ENCODE assay signal across 18 cellular contexts in the genomic region with DNA sequence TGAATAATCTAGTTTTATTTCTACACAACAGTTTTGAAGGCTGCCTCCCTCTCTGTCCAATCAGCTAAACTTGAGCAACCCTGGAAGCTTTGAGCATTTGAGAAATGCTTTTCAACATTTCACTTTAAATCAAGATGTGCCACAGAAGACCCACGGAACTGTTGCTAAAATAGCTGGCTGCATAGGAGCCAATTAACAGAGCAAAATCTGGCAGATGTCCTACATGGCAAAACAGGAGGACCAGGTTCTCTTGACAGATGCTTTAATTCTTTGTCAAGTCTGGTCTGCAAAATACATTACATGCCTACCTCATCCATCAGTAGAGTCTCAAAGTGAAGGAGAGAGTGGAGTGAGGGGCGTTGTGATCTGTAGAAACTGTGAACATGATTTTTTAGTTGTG.
A peak's percentile ranks its signal among the peaks of the same experiment; 100 is the strongest.
DNase-seq lines count a peak whose midpoint lies in the region; ATAC-seq, FAIRE-seq and TF ChIP-seq lines count a peak whose summit lies in the region.
"Had no signal": no experiment of that assay in that cellular context is flagged by ENCODE, and none has a peak within 500 bp of the region (broad histone marks: within the 10 kb centered on the region; RNA-seq: fewer than 3 reads in every experiment).

No MANE protein-coding gene starts in this region.

- TF ChIP-seq CTCF in A549 (IDR thresholded peaks at IDR 0.05), result no peak
- TF ChIP-seq CTCF in HCT116 (IDR thresholded peaks at IDR 0.05 in 2 of 3, conservative IDR thresholded peaks at IDR 0.05 in 1 of 3; ENCODE audit: borderline replicate concordance in 1 of 3, insufficient read depth in 1 of 3, low read depth in 2 of 3, low read length in 2 of 3), result no peak

- no peaks in the 10 kb centered on the region for H4K20me1 ChIP-seq in HCT116 (ENCODE audit: insufficient read depth)

- POLR2A ChIA-PET in A549 (lab: Yijun Ruan, JAX) (interaction anchor here (0.7 to 1.5 kb wide), 3 partner anchors 28 to 186 kb away, joined by 4 to 6 read pairs (median 4); a partner anchor contains a TSS), HCT116 (lab: Charles Lee) (interaction anchor here (0.9 to 1.9 kb wide), 2 partner anchors 14 to 36 kb away, joined by 3 to 16 read pairs; no protein-coding TSS in a partner anchor)

- CTCF ChIA-PET in A549 (lab: Yijun Ruan, JAX), result interaction anchor here (2.4 kb wide), 1 partner anchor 87 kb away, joined by 7 read pairs; no protein-coding TSS in a partner anchor
- CTCF ChIA-PET in HCT116 (lab: Charles Lee), result interaction anchor here (1.5 kb wide), 1 partner anchor 28 kb away, joined by 5 read pairs; no protein-coding TSS in a partner anchor

- no peak overlapping the region for H3K4me3 ChIP-seq in A549
- H3K4me3 ChIP-seq in HCT116 (replicated peaks in 1 of 2; ENCODE audit: low read depth in 1 of 2, low read length in 2 of 2), result peak overlapping the region in 1 of 2 experiments; percentile 50; a peak in 2 of 4 replicates
- H3K4me3 ChIP-seq: Peyer's patch had no signal

- H3K4me2 ChIP-seq in A549 (peak overlapping the region; percentile 67), HCT116 (ENCODE audit: low read length) (peak overlapping the region; percentile 78)

- no peaks in the 10 kb centered on the region for H3K79me2 ChIP-seq in HCT116 (ENCODE audit: insufficient read depth, low read length)

- no peak for TF ChIP-seq EP300 in A549 (IDR thresholded peaks at IDR 0.05)

- ATAC-seq in A549 (no peak), HCT116 (no peak)

- TF ChIP-seq RAD21 in A549 (conservative IDR thresholded peaks at IDR 0.05 in 1 of 2, IDR thresholded peaks at IDR 0.05 in 1 of 2), result no peak
- no peak for TF ChIP-seq RAD21 in HCT116 (IDR thresholded peaks at IDR 0.05; ENCODE audit: low read depth)

- TF ChIP-seq POLR2A in A549 (IDR thresholded peaks at IDR 0.05; ENCODE audit: low read length), result no peak
- TF ChIP-seq POLR2A in HCT116 (IDR thresholded peaks at IDR 0.05; ENCODE audit: borderline replicate concordance, extremely low read depth, insufficient read depth, insufficient read length), result no peak

- peak overlapping the region; percentile 51 for H3K9ac ChIP-seq in HCT116 (ENCODE audit: low read length)

- H3K4me1 ChIP-seq in A549 (peaks cover 29% of the 10 kb centered on the region), HCT116 (ENCODE audit: control insufficient read depth in 1 of 2, insufficient read depth in 2 of 2, low read length in 2 of 2) (peaks cover 15 to 37% of the 10 kb centered on the region in 2 experiments)
- H3K4me1 ChIP-seq: Peyer's patch had no signal

- WGBS in A549 (ENCODE audit: missing lambda C conversion rate), result 87% methylated on average over 2 of the region's 2 CpGs

- no peaks in the 10 kb centered on the region for H3K9me3 ChIP-seq in A549
- H3K9me3 ChIP-seq in HCT116 (ENCODE audit: control insufficient read depth in 1 of 2, insufficient read depth in 1 of 2, low read depth in 1 of 2, low read length in 2 of 2), result no peaks in the 10 kb centered on the region
- H3K9me3 ChIP-seq: Peyer's patch had no signal

- H3K36me3 ChIP-seq in HCT116 (ENCODE audit: control insufficient read depth in 1 of 2, insufficient read depth in 2 of 2, low read length in 2 of 2), result no peaks in the 10 kb centered on the region
- H3K36me3 ChIP-seq: Peyer's patch had no signal

- BruUV-seq in HCT116 (replicated peaks; lab: Mats Ljungman, UMichigan), result no TSS peak

- H3K27me3 ChIP-seq in HCT116 (ENCODE audit: insufficient read depth, low read length), result no peaks in the 10 kb centered on the region
- H3K27me3 ChIP-seq: Peyer's patch had no signal

- peak overlapping the region; percentile 79 to 84 for H3K27ac ChIP-seq in A549
- H3K27ac ChIP-seq in HCT116 (ENCODE audit: low read depth, low read length), result peak overlapping the region; percentile 71
- H3K27ac ChIP-seq: C4-2B, Peyer's patch had no signal

- DNase-seq in A549 (ENCODE audit: low read depth in 1 of 2, low spot score in 1 of 2) (no peak), HCT116 (ENCODE audit: low read depth, low spot score) (no peak), NCI-H446 treated with DMSO at 0.1 percent for 48 hours (lab: John Stamatoyannopoulos, UW) (peak; percentile 87), cerebellum (ENCODE audit: low spot score) (peak; percentile 39), NCI-H1417 (lab: John Stamatoyannopoulos, UW) (no peak), D341Med (ENCODE audit: low spot score) (no peak), NCI-H2081 treated with DMSO at 0.1 percent for 48 hours (lab: John Stamatoyannopoulos, UW) (no peak)
- no peak for DNase-seq in activated effector memory CD4-positive, alpha-beta T cell treated with Interleukin-2 at 50 U/mL for 16 hours
- DNase-seq: Calu3; CD8-positive, alpha-beta memory T cell; HCEC 1CT; Karpas-422; MV-4-11; NCI-H1930; NCI-H345; NCI-H69; Peyer's patch had no signal

- H3K9me2 ChIP-seq in HCT116 (ENCODE audit: insufficient read depth), result no peaks in the 10 kb centered on the region

- intact Hi-C loops in HCT116 (cut with micrococcal nuclease), result no loop called here

- FAIRE-seq in A549 (lab: Jason Lieb, UNC), result peak; percentile 13

- RAD21 ChIA-PET in HCT116 (lab: Charles Lee; ENCODE audit: low non-redundant PET in 1 of 2, low total read pairs in 2 of 2, uncharacterized antibody in 2 of 2, unreplicated experiment in 2 of 2), result no interaction called here

- no peak overlapping the region for H2AFZ ChIP-seq in HCT116 (ENCODE audit: low read depth, low read length, poor library complexity, severe bottlenecking)

TF ChIP-seq in A549, 52 proteins besides CTCF, POLR2A, EP300 and RAD21:
- TF ChIP-seq RNF2 (IDR thresholded peaks at IDR 0.05; ENCODE audit: borderline replicate concordance, low read depth), result no peak
- no peak for TF ChIP-seq FOSB (CRISPR knock-in tag; IDR thresholded peaks at IDR 0.05)

TF ChIP-seq in HCT116, 20 proteins besides CTCF, POLR2A, EP300 and RAD21:
- TF ChIP-seq EZH2phosphoT487 (IDR thresholded peaks at IDR 0.05; ENCODE audit: borderline replicate concordance), result no peak
- TF ChIP-seq, protein P1, sequence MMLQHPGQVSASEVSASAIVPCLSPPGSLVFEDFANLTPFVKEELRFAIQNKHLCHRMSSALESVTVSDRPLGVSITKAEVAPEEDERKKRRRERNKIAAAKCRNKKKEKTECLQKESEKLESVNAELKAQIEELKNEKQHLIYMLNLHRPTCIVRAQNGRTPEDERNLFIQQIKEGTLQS (IDR thresholded peaks at IDR 0.05), result no peak
- TF ChIP-seq ZFX (IDR thresholded peaks at IDR 0.05), result no peak

Comparison
In these comparisons a context has a peak if more than half of its experiments do, and no peak if none do; other contexts are left out.
1. DNase-seq: peak in NCI-H446 treated with DMSO at 0.1 percent for 48 hours (single experiment) and cerebellum (single experiment); none in A549 (0 of 2), HCT116 (single experiment), NCI-H1417 (0 of 3), activated effector memory CD4-positive, alpha-beta T cell treated with Interleukin-2 at 50 U/mL for 16 hours (single experiment), D341Med (single experiment) and NCI-H2081 treated with DMSO at 0.1 percent for 48 hours (single experiment).